In genomic region chr2:90028381-90029079, GRCh38 we compare ENCODE assay signal across 7 cellular contexts.
DNase-seq lines count a peak whose midpoint lies in the region; ATAC-seq and TF ChIP-seq lines count a peak whose summit lies in the region.
"Not testable (repeated sequence)": the region's sequence is repeated elsewhere in the genome, so short reads cannot be mapped to it uniquely, and the experiment has no call there.

No MANE protein-coding gene starts in this region.

- H3K4me3 ChIP-seq in Loucy (ENCODE audit: low read length, poor library complexity, severe bottlenecking); left lung; naive thymus-derived CD4-positive, alpha-beta T cell (ENCODE audit: low read length); upper lobe of right lung: not testable (repeated sequence)
- peak overlapping the region; percentile 40 for H3K4me3 ChIP-seq in OCI-LY7 (ENCODE audit: low read depth, low read length, poor library complexity, severe bottlenecking)

- not testable (repeated sequence) for H3K9ac ChIP-seq in Loucy (ENCODE audit: low read depth, low read length, poor library complexity, severe bottlenecking)

- CTCF ChIA-PET in OCI-LY7 (lab: Charles Lee; ENCODE audit: unreplicated experiment); naive thymus-derived CD4-positive, alpha-beta T cell (lab: Charles Lee): not testable (repeated sequence)

- TF ChIP-seq CTCF in Loucy (conservative IDR thresholded peaks at IDR 0.05; ENCODE audit: low read length); OCI-LY7 (conservative IDR thresholded peaks at IDR 0.05; ENCODE audit: low read length); left lung (IDR thresholded peaks at IDR 0.05); upper lobe of right lung (IDR thresholded peaks at IDR 0.05): not testable (repeated sequence)

- ATAC-seq in left lung (peak; percentile 86), upper lobe of right lung (peak; percentile 94)
- peak; percentile 69 for ATAC-seq in naive thymus-derived CD4-positive, alpha-beta T cell

- H2AFZ ChIP-seq in Loucy (ENCODE audit: low read length), result 0 out of 2 replicates have a peak overlapping the region, but pooled peaks have one; percentile 27
- peak overlapping the region; percentile 52 for H2AFZ ChIP-seq in OCI-LY7 (ENCODE audit: low read length)

- H3K79me2 ChIP-seq in Loucy (ENCODE audit: insufficient read depth, low read length); OCI-LY7 (ENCODE audit: insufficient read depth, low read depth, low read length): not testable (repeated sequence)

- H3K4me2 ChIP-seq in Loucy (ENCODE audit: low read depth, low read length, poor library complexity, severe bottlenecking) (peak overlapping the region; percentile 24), OCI-LY7 (ENCODE audit: low read length) (peak overlapping the region; percentile 70)

- H3K27me3 Mint-ChIP-seq in naive thymus-derived CD4-positive, alpha-beta T cell, result not testable (repeated sequence)

- H3K9me2 ChIP-seq in Loucy (replicated peaks; ENCODE audit: low read depth, low read length); OCI-LY7 (ENCODE audit: insufficient read depth, low read length): not testable (repeated sequence)

- not testable (repeated sequence) for H3K36me3 Mint-ChIP-seq in naive thymus-derived CD4-positive, alpha-beta T cell

- intact Hi-C loops in OCI-LY7 (cut with micrococcal nuclease; ENCODE audit: unreplicated experiment); left lung (cut with DNase I); naive thymus-derived CD4-positive, alpha-beta T cell (cut with micrococcal nuclease); upper lobe of right lung (cut with DNase I): not testable (repeated sequence)

- H3K4me3 Mint-ChIP-seq in naive thymus-derived CD4-positive, alpha-beta T cell, result not testable (repeated sequence)

- not testable (repeated sequence) for H3K27me3 ChIP-seq in Loucy (ENCODE audit: insufficient read depth, low read length, poor library complexity, severe bottlenecking); left lung; naive thymus-derived CD4-positive, alpha-beta T cell (ENCODE audit: control insufficient read depth in 2 of 2, insufficient read depth in 2 of 2, low read length in 2 of 2); upper lobe of right lung

- peak; percentile 32 for DNase-seq in CD1c-positive myeloid dendritic cell (ENCODE audit: extremely low spot score)
- peak; percentile 54 for DNase-seq in OCI-LY7 (ENCODE audit: low spot score)
- DNase-seq in globus pallidus (ENCODE audit: low spot score), result peak; percentile 16
- peak in 1 of 2 donors; percentile 56 for DNase-seq in left lung
- DNase-seq in naive thymus-derived CD4-positive, alpha-beta T cell, result not testable (repeated sequence)
- peak; percentile 73 for DNase-seq in upper lobe of right lung

- H3K9me3 ChIP-seq in Loucy (ENCODE audit: insufficient read depth, low read depth, low read length); OCI-LY7 (ENCODE audit: low read length); left lung; naive thymus-derived CD4-positive, alpha-beta T cell (ENCODE audit: control insufficient read depth in 2 of 3, low read length in 3 of 3); upper lobe of right lung: not testable (repeated sequence)

- not testable (repeated sequence) for H3K36me3 ChIP-seq in Loucy (ENCODE audit: insufficient read depth, low read length); OCI-LY7 (ENCODE audit: insufficient read depth, low read length); left lung; naive thymus-derived CD4-positive, alpha-beta T cell (ENCODE audit: control insufficient read depth in 2 of 3, insufficient read depth in 3 of 3, low read length in 3 of 3); upper lobe of right lung

- peak overlapping the region; percentile 92 for H3K27ac ChIP-seq in OCI-LY7 (ENCODE audit: low read depth, low read length, poor library complexity, severe bottlenecking)
- H3K27ac ChIP-seq in left lung; naive thymus-derived CD4-positive, alpha-beta T cell (ENCODE audit: low read depth, low read length); upper lobe of right lung: not testable (repeated sequence)

- H3F3A ChIP-seq in Loucy (ENCODE audit: low read depth), result not testable (repeated sequence)

- POLR2A ChIA-PET in OCI-LY7 (lab: Charles Lee); naive thymus-derived CD4-positive, alpha-beta T cell (lab: Charles Lee): not testable (repeated sequence)

- not testable (repeated sequence) for H3K9me3 Mint-ChIP-seq in naive thymus-derived CD4-positive, alpha-beta T cell

- not testable (repeated sequence) for H3K4me1 ChIP-seq in Loucy (ENCODE audit: insufficient read depth, low read length, poor library complexity, severe bottlenecking); left lung; naive thymus-derived CD4-positive, alpha-beta T cell (ENCODE audit: control insufficient read depth in 2 of 2, insufficient read depth in 2 of 2, low read length in 2 of 2); upper lobe of right lung
- peaks cover 51% of the 10 kb centered on the region for H3K4me1 ChIP-seq in OCI-LY7 (ENCODE audit: insufficient read depth, low read length, poor library complexity, severe bottlenecking)

- H4K20me1 ChIP-seq in Loucy (ENCODE audit: insufficient read depth, low read length, poor library complexity, severe bottlenecking); OCI-LY7 (ENCODE audit: insufficient read depth, low read length): not testable (repeated sequence)

- H3K27ac Mint-ChIP-seq in naive thymus-derived CD4-positive, alpha-beta T cell, result not testable (repeated sequence)

- H3K4me1 Mint-ChIP-seq in naive thymus-derived CD4-positive, alpha-beta T cell, result not testable (repeated sequence)

- BruUV-seq in OCI-LY7 (replicated peaks; lab: Mats Ljungman, UMichigan), result TSS peak; percentile 75
